Comparison of ENCODE assay signal across 16 cellular contexts in genomic region chrX:122218666-122219065, GRCh38.
A peak's percentile ranks its signal among the peaks of the same experiment; 100 is the strongest.
DNase-seq lines count a peak whose midpoint lies in the region; ATAC-seq, FAIRE-seq and TF ChIP-seq lines count a peak whose summit lies in the region.
"Had no signal": no experiment of that assay in that cellular context is flagged by ENCODE, and none has a peak within 500 bp of the region (broad histone marks: within the 10 kb centered on the region; RNA-seq: fewer than 3 reads in every experiment).

No MANE protein-coding gene starts in this region.

- H3K36me3 ChIP-seq in astrocyte (ENCODE audit: insufficient read depth, low read length) (no peaks in the 10 kb centered on the region), iPS-18a (ENCODE audit: control insufficient read depth, low read depth, low read length) (no peaks in the 10 kb centered on the region), H7 (replicated peaks; ENCODE audit: control insufficient read depth, insufficient read depth, low read length) (no peaks in the 10 kb centered on the region; the same call in 1 of the 2 replicates)
- H3K36me3 ChIP-seq: BLaER1 treated with 17β-estradiol and CSF1 and Interleukin-3, amounts not matched to agents 10 nM and 100 nM had no signal

- H3K27me3 Mint-ChIP-seq in astrocyte (ENCODE audit: low read depth, unreplicated experiment) = peaks cover 8% of the 10 kb centered on the region
- H3K27me3 Mint-ChIP-seq: B cell had no signal

- ATAC-seq in GM18861 (IDR thresholded peaks at IDR 0.05; ENCODE audit: unreplicated experiment) = no peak

- H3K4me1 ChIP-seq in astrocyte (ENCODE audit: insufficient read depth, low read length) = no peaks in the 10 kb centered on the region
- H3K4me1 ChIP-seq in iPS-18a (ENCODE audit: control insufficient read depth, low read depth, low read length) = peaks cover 27% of the 10 kb centered on the region
- H3K4me1 ChIP-seq: BLaER1 treated with 17β-estradiol and CSF1 and Interleukin-3, amounts not matched to agents 10 nM and 100 nM had no signal

- H3K27ac Mint-ChIP-seq in astrocyte (ENCODE audit: unreplicated experiment) = no peak overlapping the region
- H3K27ac Mint-ChIP-seq: B cell; CD8-positive, alpha-beta memory T cell had no signal

- peaks cover 2% of the 10 kb centered on the region for H3K9me3 Mint-ChIP-seq in astrocyte (ENCODE audit: unreplicated experiment)

- H2AFZ ChIP-seq in astrocyte (ENCODE audit: low read depth, low read length) = no peak overlapping the region

- no peaks in the 10 kb centered on the region for H3K36me3 Mint-ChIP-seq in astrocyte (ENCODE audit: low read depth, unreplicated experiment)
- H3K36me3 Mint-ChIP-seq: CD8-positive, alpha-beta memory T cell had no signal

- no peaks in the 10 kb centered on the region for H4K20me1 ChIP-seq in astrocyte (ENCODE audit: insufficient read depth, low read length)
- H4K20me1 ChIP-seq: BLaER1 treated with 17β-estradiol and CSF1 and Interleukin-3, amounts not matched to agents 10 nM and 100 nM had no signal

- peaks cover 3% of the 10 kb centered on the region for H3K4me1 Mint-ChIP-seq in astrocyte (ENCODE audit: low read depth, unreplicated experiment)
- H3K4me1 Mint-ChIP-seq: B cell; CD8-positive, alpha-beta memory T cell had no signal

- FAIRE-seq in astrocyte (lab: Jason Lieb, UNC) = peak; percentile 41
- FAIRE-seq: G401.6, GM12891 had no signal

- no peaks in the 10 kb centered on the region for H3K79me2 ChIP-seq in astrocyte (ENCODE audit: insufficient read depth, low read length)

- no peak overlapping the region for H3K4me2 ChIP-seq in astrocyte (ENCODE audit: low read length)
- H3K4me2 ChIP-seq: BLaER1 treated with 17β-estradiol and CSF1 and Interleukin-3, amounts not matched to agents 10 nM and 100 nM had no signal

- H3K9me3 ChIP-seq in astrocyte (ENCODE audit: insufficient read depth, low read depth, low read length) (no peaks in the 10 kb centered on the region), iPS-18a (ENCODE audit: control insufficient read depth, low read depth, low read length) (no peaks in the 10 kb centered on the region)

- no peak for TF ChIP-seq CTCF in astrocyte (IDR thresholded peaks at IDR 0.05; ENCODE audit: insufficient read depth, low read depth, low read length)
- no peak for TF ChIP-seq CTCF in epithelial cell of esophagus (IDR thresholded peaks at IDR 0.05; ENCODE audit: insufficient read depth, low read depth, low read length, missing control alignments)

- no peak overlapping the region for H3K4me3 Mint-ChIP-seq in astrocyte (ENCODE audit: unreplicated experiment)
- H3K4me3 Mint-ChIP-seq: B cell; CD8-positive, alpha-beta memory T cell had no signal

- DNase-seq in M059J (ENCODE audit: low read depth) = peak; percentile 1
- DNase-seq in astrocyte (ENCODE audit: low read depth) = no peak
- DNase-seq in epithelial cell of esophagus (ENCODE audit: low read depth) = peak; percentile 60
- no peak for DNase-seq in H7
- DNase-seq in activated gamma-delta T cell (lab: John Stamatoyannopoulos, UW) = no peak
- DNase-seq: CD8-positive, alpha-beta memory T cell; COR-L47; DMS 273 treated with DMSO at 0.1 percent for 48 hours; DMS53; HCEC 1CT had no signal

- H3K9ac ChIP-seq in astrocyte (ENCODE audit: low read length) = no peak overlapping the region
- H3K9ac ChIP-seq in iPS-18a (ENCODE audit: low read length) = no peak overlapping the region
- H3K9ac ChIP-seq: BLaER1 treated with 17β-estradiol and CSF1 and Interleukin-3, amounts not matched to agents 10 nM and 100 nM had no signal

- H3K27ac ChIP-seq in astrocyte (ENCODE audit: low read depth, low read length) (no peak overlapping the region), iPS-18a (ENCODE audit: low read length) (peak overlapping the region; percentile 21)
- H3K27ac ChIP-seq: BLaER1 treated with 17β-estradiol and CSF1 and Interleukin-3, amounts not matched to agents 10 nM and 100 nM had no signal

- H3K4me3 ChIP-seq in astrocyte (ENCODE audit: insufficient read depth, low read depth, low read length) (no peak overlapping the region), epithelial cell of esophagus (ENCODE audit: low read length) (no peak overlapping the region), iPS-18a (ENCODE audit: low read length) (no peak overlapping the region), H7 (ENCODE audit: insufficient read depth, low read depth, low read length) (no peak overlapping the region)
- H3K4me3 ChIP-seq: BLaER1 treated with 17β-estradiol and CSF1 and Interleukin-3, amounts not matched to agents 10 nM and 100 nM had no signal

- H3K27me3 ChIP-seq in astrocyte (ENCODE audit: insufficient read depth, low read length) (no peaks in the 10 kb centered on the region), iPS-18a (ENCODE audit: control insufficient read depth, insufficient read depth, low read length) (no peaks in the 10 kb centered on the region), H7 (ENCODE audit: control insufficient read depth, insufficient read depth, low read length) (no peaks in the 10 kb centered on the region)

Comparison
In these comparisons a context has a peak if more than half of its experiments do, and no peak if none do; other contexts are left out.
1. DNase-seq: peak in M059J (single experiment) and epithelial cell of esophagus (single experiment); none in astrocyte (single experiment), H7 (single experiment) and activated gamma-delta T cell (single experiment).